In genomic region chr2:62642429-62643099, GRCh38 we compare ENCODE assay signal across 1 cellular context.
TF ChIP-seq lines count a peak whose summit lies in the region.

No MANE protein-coding gene starts in this region.

TF ChIP-seq in HepG2, 621 proteins besides CTCF, POLR2A, EP300 and RAD21 (continued from another document and continues in another):
- TF ChIP-seq NFATC3 (CRISPR knock-in tag; IDR thresholded peaks at IDR 0.05) (no peak), PCBP2 (optimal IDR thresholded peaks at IDR 0.05; ENCODE audit: low read depth, low read length, poor library complexity, severe bottlenecking) (no peak), ZBTB37 (CRISPR knock-in tag; IDR thresholded peaks at IDR 0.05) (no peak; the same call in 1 of the 2 replicates), ZSCAN21 (CRISPR knock-in tag; IDR thresholded peaks at IDR 0.05; ENCODE audit: borderline replicate concordance) (peak; percentile 26; the same call in 1 of the 2 replicates), ZNF326 (CRISPR knock-in tag; IDR thresholded peaks at IDR 0.05; ENCODE audit: borderline replicate concordance) (no peak), HOXA3 (CRISPR knock-in tag; IDR thresholded peaks at IDR 0.05) (peak; percentile 63; the same call in 1 of the 2 replicates), ZNF101 (CRISPR knock-in tag; IDR thresholded peaks at IDR 0.05; ENCODE audit: borderline replicate concordance, low read depth) (no peak), RFX1 (IDR thresholded peaks at IDR 0.05) (no peak), GATAD2A (CRISPR knock-in tag; IDR thresholded peaks at IDR 0.05) (peak; percentile 94), ATRX (CRISPR knock-in tag; IDR thresholded peaks at IDR 0.05; ENCODE audit: borderline replicate concordance) (no peak), SRY (CRISPR knock-in tag; IDR thresholded peaks at IDR 0.05) (no peak), ZNF10 (CRISPR knock-in tag; IDR thresholded peaks at IDR 0.05; ENCODE audit: borderline replicate concordance, low read depth) (no peak), ZNF160 (CRISPR knock-in tag; IDR thresholded peaks at IDR 0.05) (no peak), KAT2B (IDR thresholded peaks at IDR 0.05; ENCODE audit: borderline replicate concordance, low read depth, low read length) (no peak), CREB1 (IDR thresholded peaks at IDR 0.05) (no peak), CREB1 (CRISPR knock-in tag; IDR thresholded peaks at IDR 0.05) (no peak; the same call in 1 of the 2 replicates), ZNF558 (CRISPR knock-in tag; IDR thresholded peaks at IDR 0.05; ENCODE audit: borderline replicate concordance) (peak; percentile 50; the same call in 1 of the 2 replicates), KDM2A (CRISPR knock-in tag; IDR thresholded peaks at IDR 0.05; ENCODE audit: borderline replicate concordance, low read depth) (no peak), REPIN1 (CRISPR knock-in tag; IDR thresholded peaks at IDR 0.05; ENCODE audit: borderline replicate concordance, low read depth) (peak; percentile 76; the same call in 1 of the 2 replicates), ATF3 (CRISPR knock-in tag; IDR thresholded peaks at IDR 0.05) (no peak), ZNF468 (CRISPR knock-in tag; IDR thresholded peaks at IDR 0.05) (no peak), SNRNP70 (IDR thresholded peaks at IDR 0.05; ENCODE audit: low read depth, low read length) (no peak), TCF12 (IDR thresholded peaks at IDR 0.05) (no peak), TCF12 (CRISPR knock-in tag; IDR thresholded peaks at IDR 0.05) (no peak; the same call in 1 of the 2 replicates), RBM39 (IDR thresholded peaks at IDR 0.05; ENCODE audit: low read depth, low read length, poor library complexity, severe bottlenecking) (no peak), ZNF782 (CRISPR knock-in tag; IDR thresholded peaks at IDR 0.05; ENCODE audit: borderline replicate concordance) (no peak; the same call in 1 of the 2 replicates), ZEB1 (IDR thresholded peaks at IDR 0.05; ENCODE audit: insufficient replicate concordance, low read depth) (peak; percentile 34), ASH2L (IDR thresholded peaks at IDR 0.05; ENCODE audit: insufficient read length, low read depth, low read length) (no peak), ZNF335 (CRISPR knock-in tag; IDR thresholded peaks at IDR 0.05) (no peak), YEATS4 (CRISPR knock-in tag; IDR thresholded peaks at IDR 0.05; ENCODE audit: borderline replicate concordance) (peak; percentile 50), ZBTB34 (CRISPR knock-in tag; IDR thresholded peaks at IDR 0.05) (0 out of 2 replicates have a peak, but pooled peaks have one; percentile 29), TGIF2 (CRISPR knock-in tag; IDR thresholded peaks at IDR 0.05) (no peak), SOX13 (IDR thresholded peaks at IDR 0.05) (peak; percentile 93), SOX13 (CRISPR knock-in tag; conservative IDR thresholded peaks at IDR 0.05 in 1 of 2, IDR thresholded peaks at IDR 0.05 in 1 of 2) (peak in 1 of 2 experiments; percentile 98; a peak in 2 of 4 replicates), FOXK1 (CRISPR knock-in tag; IDR thresholded peaks at IDR 0.05; ENCODE audit: borderline replicate concordance, low read depth) (peak; percentile 28; the same call in 1 of the 2 replicates), ZNF296 (CRISPR knock-in tag; conservative IDR thresholded peaks at IDR 0.05) (no peak), SP140L (CRISPR knock-in tag; IDR thresholded peaks at IDR 0.05; ENCODE audit: borderline replicate concordance) (no peak), REXO4 (CRISPR knock-in tag; IDR thresholded peaks at IDR 0.05; ENCODE audit: borderline replicate concordance) (no peak), CEBPB (IDR thresholded peaks at IDR 0.05; ENCODE audit: borderline replicate concordance, low read depth, low read length) (no peak), SALL1 (CRISPR knock-in tag; IDR thresholded peaks at IDR 0.05) (peak; percentile 85; the same call in 1 of the 2 replicates), RNF2 (conservative IDR thresholded peaks at IDR 0.05; ENCODE audit: low read depth) (no peak), TBX2 (CRISPR knock-in tag; IDR thresholded peaks at IDR 0.05; ENCODE audit: borderline replicate concordance) (peak; percentile 94), ZNF746 (CRISPR knock-in tag; IDR thresholded peaks at IDR 0.05) (no peak; the same call in 1 of the 2 replicates), ELF3 (CRISPR knock-in tag; IDR thresholded peaks at IDR 0.05) (peak; percentile 97), HNF1B (CRISPR knock-in tag; IDR thresholded peaks at IDR 0.05) (peak; percentile 97), ZNF891 (CRISPR knock-in tag; IDR thresholded peaks at IDR 0.05) (no peak), RFX3 (CRISPR knock-in tag; IDR thresholded peaks at IDR 0.05) (no peak), ZXDC (CRISPR knock-in tag; IDR thresholded peaks at IDR 0.05) (peak; percentile 45; the same call in 1 of the 2 replicates), ZMYM4 (CRISPR knock-in tag; IDR thresholded peaks at IDR 0.05) (peak; percentile 96)
- TF ChIP-seq, protein P1, sequence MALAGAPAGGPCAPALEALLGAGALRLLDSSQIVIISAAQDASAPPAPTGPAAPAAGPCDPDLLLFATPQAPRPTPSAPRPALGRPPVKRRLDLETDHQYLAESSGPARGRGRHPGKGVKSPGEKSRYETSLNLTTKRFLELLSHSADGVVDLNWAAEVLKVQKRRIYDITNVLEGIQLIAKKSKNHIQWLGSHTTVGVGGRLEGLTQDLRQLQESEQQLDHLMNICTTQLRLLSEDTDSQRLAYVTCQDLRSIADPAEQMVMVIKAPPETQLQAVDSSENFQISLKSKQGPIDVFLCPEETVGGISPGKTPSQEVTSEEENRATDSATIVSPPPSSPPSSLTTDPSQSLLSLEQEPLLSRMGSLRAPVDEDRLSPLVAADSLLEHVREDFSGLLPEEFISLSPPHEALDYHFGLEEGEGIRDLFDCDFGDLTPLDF (CRISPR knock-in tag; IDR thresholded peaks at IDR 0.05): no peak
- TF ChIP-seq, protein P2, sequence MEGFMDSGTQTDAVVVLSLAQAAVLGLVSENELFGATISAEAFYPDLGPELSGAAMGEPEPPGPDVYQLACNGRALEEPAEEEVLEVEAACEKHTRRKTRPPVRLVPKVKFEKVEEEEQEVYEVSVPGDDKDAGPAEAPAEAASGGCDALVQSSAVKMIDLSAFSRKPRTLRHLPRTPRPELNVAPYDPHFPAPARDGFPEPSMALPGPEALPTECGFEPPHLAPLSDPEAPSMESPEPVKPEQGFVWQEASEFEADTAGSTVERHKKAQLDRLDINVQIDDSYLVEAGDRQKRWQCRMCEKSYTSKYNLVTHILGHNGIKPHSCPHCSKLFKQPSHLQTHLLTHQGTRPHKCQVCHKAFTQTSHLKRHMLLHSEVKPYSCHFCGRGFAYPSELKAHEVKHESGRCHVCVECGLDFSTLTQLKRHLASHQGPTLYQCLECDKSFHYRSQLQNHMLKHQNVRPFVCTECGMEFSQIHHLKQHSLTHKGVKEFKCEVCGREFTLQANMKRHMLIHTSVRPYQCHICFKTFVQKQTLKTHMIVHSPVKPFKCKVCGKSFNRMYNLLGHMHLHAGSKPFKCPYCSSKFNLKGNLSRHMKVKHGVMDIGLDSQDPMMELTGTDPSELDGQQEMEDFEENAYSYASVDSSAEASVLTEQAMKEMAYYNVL (CRISPR knock-in tag; IDR thresholded peaks at IDR 0.05; ENCODE audit: borderline replicate concordance): peak; percentile 91
- TF ChIP-seq, protein P3, sequence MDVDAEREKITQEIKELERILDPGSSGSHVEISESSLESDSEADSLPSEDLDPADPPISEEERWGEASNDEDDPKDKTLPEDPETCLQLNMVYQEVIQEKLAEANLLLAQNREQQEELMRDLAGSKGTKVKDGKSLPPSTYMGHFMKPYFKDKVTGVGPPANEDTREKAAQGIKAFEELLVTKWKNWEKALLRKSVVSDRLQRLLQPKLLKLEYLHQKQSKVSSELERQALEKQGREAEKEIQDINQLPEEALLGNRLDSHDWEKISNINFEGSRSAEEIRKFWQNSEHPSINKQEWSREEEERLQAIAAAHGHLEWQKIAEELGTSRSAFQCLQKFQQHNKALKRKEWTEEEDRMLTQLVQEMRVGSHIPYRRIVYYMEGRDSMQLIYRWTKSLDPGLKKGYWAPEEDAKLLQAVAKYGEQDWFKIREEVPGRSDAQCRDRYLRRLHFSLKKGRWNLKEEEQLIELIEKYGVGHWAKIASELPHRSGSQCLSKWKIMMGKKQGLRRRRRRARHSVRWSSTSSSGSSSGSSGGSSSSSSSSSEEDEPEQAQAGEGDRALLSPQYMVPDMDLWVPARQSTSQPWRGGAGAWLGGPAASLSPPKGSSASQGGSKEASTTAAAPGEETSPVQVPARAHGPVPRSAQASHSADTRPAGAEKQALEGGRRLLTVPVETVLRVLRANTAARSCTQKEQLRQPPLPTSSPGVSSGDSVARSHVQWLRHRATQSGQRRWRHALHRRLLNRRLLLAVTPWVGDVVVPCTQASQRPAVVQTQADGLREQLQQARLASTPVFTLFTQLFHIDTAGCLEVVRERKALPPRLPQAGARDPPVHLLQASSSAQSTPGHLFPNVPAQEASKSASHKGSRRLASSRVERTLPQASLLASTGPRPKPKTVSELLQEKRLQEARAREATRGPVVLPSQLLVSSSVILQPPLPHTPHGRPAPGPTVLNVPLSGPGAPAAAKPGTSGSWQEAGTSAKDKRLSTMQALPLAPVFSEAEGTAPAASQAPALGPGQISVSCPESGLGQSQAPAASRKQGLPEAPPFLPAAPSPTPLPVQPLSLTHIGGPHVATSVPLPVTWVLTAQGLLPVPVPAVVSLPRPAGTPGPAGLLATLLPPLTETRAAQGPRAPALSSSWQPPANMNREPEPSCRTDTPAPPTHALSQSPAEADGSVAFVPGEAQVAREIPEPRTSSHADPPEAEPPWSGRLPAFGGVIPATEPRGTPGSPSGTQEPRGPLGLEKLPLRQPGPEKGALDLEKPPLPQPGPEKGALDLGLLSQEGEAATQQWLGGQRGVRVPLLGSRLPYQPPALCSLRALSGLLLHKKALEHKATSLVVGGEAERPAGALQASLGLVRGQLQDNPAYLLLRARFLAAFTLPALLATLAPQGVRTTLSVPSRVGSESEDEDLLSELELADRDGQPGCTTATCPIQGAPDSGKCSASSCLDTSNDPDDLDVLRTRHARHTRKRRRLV (CRISPR knock-in tag; IDR thresholded peaks at IDR 0.05): no peak
